In genomic region chr6:147156218-147156617, GRCh38 we compare ENCODE assay signal across 1 cellular context.
TF ChIP-seq lines count a peak whose summit lies in the region.

No MANE protein-coding gene starts in this region.

TF ChIP-seq in K562, 482 proteins besides CTCF, POLR2A, EP300 and RAD21 (continued from another document):
- TF ChIP-seq, protein P1, sequence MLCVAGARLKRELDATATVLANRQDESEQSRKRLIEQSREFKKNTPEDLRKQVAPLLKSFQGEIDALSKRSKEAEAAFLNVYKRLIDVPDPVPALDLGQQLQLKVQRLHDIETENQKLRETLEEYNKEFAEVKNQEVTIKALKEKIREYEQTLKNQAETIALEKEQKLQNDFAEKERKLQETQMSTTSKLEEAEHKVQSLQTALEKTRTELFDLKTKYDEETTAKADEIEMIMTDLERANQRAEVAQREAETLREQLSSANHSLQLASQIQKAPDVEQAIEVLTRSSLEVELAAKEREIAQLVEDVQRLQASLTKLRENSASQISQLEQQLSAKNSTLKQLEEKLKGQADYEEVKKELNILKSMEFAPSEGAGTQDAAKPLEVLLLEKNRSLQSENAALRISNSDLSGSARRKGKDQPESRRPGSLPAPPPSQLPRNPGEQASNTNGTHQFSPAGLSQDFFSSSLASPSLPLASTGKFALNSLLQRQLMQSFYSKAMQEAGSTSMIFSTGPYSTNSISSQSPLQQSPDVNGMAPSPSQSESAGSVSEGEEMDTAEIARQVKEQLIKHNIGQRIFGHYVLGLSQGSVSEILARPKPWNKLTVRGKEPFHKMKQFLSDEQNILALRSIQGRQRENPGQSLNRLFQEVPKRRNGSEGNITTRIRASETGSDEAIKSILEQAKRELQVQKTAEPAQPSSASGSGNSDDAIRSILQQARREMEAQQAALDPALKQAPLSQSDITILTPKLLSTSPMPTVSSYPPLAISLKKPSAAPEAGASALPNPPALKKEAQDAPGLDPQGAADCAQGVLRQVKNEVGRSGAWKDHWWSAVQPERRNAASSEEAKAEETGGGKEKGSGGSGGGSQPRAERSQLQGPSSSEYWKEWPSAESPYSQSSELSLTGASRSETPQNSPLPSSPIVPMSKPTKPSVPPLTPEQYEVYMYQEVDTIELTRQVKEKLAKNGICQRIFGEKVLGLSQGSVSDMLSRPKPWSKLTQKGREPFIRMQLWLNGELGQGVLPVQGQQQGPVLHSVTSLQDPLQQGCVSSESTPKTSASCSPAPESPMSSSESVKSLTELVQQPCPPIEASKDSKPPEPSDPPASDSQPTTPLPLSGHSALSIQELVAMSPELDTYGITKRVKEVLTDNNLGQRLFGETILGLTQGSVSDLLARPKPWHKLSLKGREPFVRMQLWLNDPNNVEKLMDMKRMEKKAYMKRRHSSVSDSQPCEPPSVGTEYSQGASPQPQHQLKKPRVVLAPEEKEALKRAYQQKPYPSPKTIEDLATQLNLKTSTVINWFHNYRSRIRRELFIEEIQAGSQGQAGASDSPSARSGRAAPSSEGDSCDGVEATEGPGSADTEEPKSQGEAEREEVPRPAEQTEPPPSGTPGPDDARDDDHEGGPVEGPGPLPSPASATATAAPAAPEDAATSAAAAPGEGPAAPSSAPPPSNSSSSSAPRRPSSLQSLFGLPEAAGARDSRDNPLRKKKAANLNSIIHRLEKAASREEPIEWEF (CRISPR knock-in tag; IDR thresholded peaks at IDR 0.05): no peak
- TF ChIP-seq U2AF2 (optimal IDR thresholded peaks at IDR 0.05; ENCODE audit: low read depth, low read length) (no peak), SREBF1 (IDR thresholded peaks at IDR 0.05; ENCODE audit: borderline replicate concordance, low read depth, low read length) (0 out of 2 replicates have a peak, but pooled peaks have one; percentile 19), PML (IDR thresholded peaks at IDR 0.05; ENCODE audit: low read length) (no peak), RBM25 (IDR thresholded peaks at IDR 0.05; ENCODE audit: low read depth, low read length, severe bottlenecking) (no peak), ZNF740 (CRISPR knock-in tag; IDR thresholded peaks at IDR 0.05) (no peak), ZNF740 (tag; IDR thresholded peaks at IDR 0.05) (no peak), EZH2 (IDR thresholded peaks at IDR 0.05; ENCODE audit: borderline replicate concordance, low read depth, low read length) (no peak), ZNF644 (tag; IDR thresholded peaks at IDR 0.05; ENCODE audit: low read depth) (no peak), IRF2 (CRISPR knock-in tag; IDR thresholded peaks at IDR 0.05) (no peak), TFE3 (CRISPR knock-in tag; IDR thresholded peaks at IDR 0.05) (0 out of 2 replicates have a peak, but pooled peaks have one; percentile 0), SRSF7 (optimal IDR thresholded peaks at IDR 0.05; ENCODE audit: low read depth, low read length) (no peak), HNRNPLL (IDR thresholded peaks at IDR 0.05; ENCODE audit: low read depth, low read length, poor library complexity, severe bottlenecking) (no peak), KDM4B (IDR thresholded peaks at IDR 0.05; ENCODE audit: borderline replicate concordance in 2 of 2, low read depth in 1 of 2) (no peak), TSC22D4 (tag; IDR thresholded peaks at IDR 0.05) (no peak), MXI1 (IDR thresholded peaks at IDR 0.05; ENCODE audit: low read depth, low read length) (no peak), ZNF507 (tag; conservative IDR thresholded peaks at IDR 0.05) (no peak), ILF3 (IDR thresholded peaks at IDR 0.05; ENCODE audit: borderline replicate concordance) (no peak), DMBX1 (CRISPR knock-in tag; IDR thresholded peaks at IDR 0.05; ENCODE audit: borderline replicate concordance) (0 out of 2 replicates have a peak, but pooled peaks have one; percentile 65)
- TF ChIP-seq, protein P2, sequence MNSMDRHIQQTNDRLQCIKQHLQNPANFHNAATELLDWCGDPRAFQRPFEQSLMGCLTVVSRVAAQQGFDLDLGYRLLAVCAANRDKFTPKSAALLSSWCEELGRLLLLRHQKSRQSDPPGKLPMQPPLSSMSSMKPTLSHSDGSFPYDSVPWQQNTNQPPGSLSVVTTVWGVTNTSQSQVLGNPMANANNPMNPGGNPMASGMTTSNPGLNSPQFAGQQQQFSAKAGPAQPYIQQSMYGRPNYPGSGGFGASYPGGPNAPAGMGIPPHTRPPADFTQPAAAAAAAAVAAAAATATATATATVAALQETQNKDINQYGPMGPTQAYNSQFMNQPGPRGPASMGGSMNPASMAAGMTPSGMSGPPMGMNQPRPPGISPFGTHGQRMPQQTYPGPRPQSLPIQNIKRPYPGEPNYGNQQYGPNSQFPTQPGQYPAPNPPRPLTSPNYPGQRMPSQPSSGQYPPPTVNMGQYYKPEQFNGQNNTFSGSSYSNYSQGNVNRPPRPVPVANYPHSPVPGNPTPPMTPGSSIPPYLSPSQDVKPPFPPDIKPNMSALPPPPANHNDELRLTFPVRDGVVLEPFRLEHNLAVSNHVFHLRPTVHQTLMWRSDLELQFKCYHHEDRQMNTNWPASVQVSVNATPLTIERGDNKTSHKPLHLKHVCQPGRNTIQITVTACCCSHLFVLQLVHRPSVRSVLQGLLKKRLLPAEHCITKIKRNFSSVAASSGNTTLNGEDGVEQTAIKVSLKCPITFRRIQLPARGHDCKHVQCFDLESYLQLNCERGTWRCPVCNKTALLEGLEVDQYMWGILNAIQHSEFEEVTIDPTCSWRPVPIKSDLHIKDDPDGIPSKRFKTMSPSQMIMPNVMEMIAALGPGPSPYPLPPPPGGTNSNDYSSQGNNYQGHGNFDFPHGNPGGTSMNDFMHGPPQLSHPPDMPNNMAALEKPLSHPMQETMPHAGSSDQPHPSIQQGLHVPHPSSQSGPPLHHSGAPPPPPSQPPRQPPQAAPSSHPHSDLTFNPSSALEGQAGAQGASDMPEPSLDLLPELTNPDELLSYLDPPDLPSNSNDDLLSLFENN (IDR thresholded peaks at IDR 0.05; ENCODE audit: low read depth in 2 of 2, low read length in 2 of 2): no peak
- TF ChIP-seq, protein P3, sequence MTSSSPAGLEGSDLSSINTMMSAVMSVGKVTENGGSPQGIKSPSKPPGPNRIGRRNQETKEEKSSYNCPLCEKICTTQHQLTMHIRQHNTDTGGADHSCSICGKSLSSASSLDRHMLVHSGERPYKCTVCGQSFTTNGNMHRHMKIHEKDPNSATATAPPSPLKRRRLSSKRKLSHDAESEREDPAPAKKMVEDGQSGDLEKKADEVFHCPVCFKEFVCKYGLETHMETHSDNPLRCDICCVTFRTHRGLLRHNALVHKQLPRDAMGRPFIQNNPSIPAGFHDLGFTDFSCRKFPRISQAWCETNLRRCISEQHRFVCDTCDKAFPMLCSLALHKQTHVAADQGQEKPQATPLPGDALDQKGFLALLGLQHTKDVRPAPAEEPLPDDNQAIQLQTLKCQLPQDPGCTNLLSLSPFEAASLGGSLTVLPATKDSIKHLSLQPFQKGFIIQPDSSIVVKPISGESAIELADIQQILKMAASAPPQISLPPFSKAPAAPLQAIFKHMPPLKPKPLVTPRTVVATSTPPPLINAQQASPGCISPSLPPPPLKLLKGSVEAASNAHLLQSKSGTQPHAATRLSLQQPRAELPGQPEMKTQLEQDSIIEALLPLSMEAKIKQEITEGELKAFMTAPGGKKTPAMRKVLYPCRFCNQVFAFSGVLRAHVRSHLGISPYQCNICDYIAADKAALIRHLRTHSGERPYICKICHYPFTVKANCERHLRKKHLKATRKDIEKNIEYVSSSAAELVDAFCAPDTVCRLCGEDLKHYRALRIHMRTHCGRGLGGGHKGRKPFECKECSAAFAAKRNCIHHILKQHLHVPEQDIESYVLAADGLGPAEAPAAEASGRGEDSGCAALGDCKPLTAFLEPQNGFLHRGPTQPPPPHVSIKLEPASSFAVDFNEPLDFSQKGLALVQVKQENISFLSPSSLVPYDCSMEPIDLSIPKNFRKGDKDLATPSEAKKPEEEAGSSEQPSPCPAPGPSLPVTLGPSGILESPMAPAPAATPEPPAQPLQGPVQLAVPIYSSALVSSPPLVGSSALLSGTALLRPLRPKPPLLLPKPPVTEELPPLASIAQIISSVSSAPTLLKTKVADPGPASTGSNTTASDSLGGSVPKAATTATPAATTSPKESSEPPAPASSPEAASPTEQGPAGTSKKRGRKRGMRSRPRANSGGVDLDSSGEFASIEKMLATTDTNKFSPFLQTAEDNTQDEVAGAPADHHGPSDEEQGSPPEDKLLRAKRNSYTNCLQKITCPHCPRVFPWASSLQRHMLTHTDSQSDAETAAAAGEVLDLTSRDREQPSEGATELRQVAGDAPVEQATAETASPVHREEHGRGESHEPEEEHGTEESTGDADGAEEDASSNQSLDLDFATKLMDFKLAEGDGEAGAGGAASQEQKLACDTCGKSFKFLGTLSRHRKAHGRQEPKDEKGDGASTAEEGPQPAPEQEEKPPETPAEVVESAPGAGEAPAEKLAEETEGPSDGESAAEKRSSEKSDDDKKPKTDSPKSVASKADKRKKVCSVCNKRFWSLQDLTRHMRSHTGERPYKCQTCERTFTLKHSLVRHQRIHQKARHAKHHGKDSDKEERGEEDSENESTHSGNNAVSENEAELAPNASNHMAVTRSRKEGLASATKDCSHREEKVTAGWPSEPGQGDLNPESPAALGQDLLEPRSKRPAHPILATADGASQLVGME (CRISPR knock-in tag; IDR thresholded peaks at IDR 0.05): no peak
- TF ChIP-seq, protein P4, sequence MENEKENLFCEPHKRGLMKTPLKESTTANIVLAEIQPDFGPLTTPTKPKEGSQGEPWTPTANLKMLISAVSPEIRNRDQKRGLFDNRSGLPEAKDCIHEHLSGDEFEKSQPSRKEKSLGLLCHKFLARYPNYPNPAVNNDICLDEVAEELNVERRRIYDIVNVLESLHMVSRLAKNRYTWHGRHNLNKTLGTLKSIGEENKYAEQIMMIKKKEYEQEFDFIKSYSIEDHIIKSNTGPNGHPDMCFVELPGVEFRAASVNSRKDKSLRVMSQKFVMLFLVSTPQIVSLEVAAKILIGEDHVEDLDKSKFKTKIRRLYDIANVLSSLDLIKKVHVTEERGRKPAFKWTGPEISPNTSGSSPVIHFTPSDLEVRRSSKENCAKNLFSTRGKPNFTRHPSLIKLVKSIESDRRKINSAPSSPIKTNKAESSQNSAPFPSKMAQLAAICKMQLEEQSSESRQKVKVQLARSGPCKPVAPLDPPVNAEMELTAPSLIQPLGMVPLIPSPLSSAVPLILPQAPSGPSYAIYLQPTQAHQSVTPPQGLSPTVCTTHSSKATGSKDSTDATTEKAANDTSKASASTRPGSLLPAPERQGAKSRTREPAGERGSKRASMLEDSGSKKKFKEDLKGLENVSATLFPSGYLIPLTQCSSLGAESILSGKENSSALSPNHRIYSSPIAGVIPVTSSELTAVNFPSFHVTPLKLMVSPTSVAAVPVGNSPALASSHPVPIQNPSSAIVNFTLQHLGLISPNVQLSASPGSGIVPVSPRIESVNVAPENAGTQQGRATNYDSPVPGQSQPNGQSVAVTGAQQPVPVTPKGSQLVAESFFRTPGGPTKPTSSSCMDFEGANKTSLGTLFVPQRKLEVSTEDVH (IDR thresholded peaks at IDR 0.05; ENCODE audit: low read depth, partially characterized antibody): no peak
- TF ChIP-seq, protein P5, sequence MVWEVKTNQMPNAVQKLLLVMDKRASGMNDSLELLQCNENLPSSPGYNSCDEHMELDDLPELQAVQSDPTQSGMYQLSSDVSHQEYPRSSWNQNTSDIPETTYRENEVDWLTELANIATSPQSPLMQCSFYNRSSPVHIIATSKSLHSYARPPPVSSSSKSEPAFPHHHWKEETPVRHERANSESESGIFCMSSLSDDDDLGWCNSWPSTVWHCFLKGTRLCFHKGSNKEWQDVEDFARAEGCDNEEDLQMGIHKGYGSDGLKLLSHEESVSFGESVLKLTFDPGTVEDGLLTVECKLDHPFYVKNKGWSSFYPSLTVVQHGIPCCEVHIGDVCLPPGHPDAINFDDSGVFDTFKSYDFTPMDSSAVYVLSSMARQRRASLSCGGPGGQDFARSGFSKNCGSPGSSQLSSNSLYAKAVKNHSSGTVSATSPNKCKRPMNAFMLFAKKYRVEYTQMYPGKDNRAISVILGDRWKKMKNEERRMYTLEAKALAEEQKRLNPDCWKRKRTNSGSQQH (CRISPR knock-in tag; IDR thresholded peaks at IDR 0.05): no peak
